15 cellular contexts compared by ENCODE assay signal in genomic region chr3:2770451-2770850, GRCh38.
DNase-seq lines count a peak whose midpoint lies in the region; ATAC-seq and TF ChIP-seq lines count a peak whose summit lies in the region.
"Had no signal": no experiment of that assay in that cellular context is flagged by ENCODE, and none has a peak within 500 bp of the region (broad histone marks: within the 10 kb centered on the region; RNA-seq: fewer than 3 reads in every experiment).

No MANE protein-coding gene starts in this region.

- 3 to 9% methylated on average over 2 of the region's 2 CpGs for WGBS in ectodermal cell, 2 experiments
- WGBS in esophagus squamous epithelium, 2 donors: 38 to 67% methylated on average over 1 to 2 of the region's 2 CpGs

- peaks cover 4% of the 10 kb centered on the region for H3K9me3 Mint-ChIP-seq in nephron progenitor cell
- peaks cover 4% of the 10 kb centered on the region for H3K9me3 Mint-ChIP-seq in natural killer cell treated with Interleukin-12 subunit alpha and Interleukin-12 subunit beta and Interleukin-15 and Interleukin-18, amount 100 ng/mL, for 72 hours
- H3K9me3 Mint-ChIP-seq: activated naive CD8-positive, alpha-beta T cell treated with anti-CD3 and anti-CD28 coated beads, Interleukin-2, amount 50 U/mL, for 24 hours had no signal

- ATAC-seq in HG03159 (IDR thresholded peaks at IDR 0.05; ENCODE audit: unreplicated experiment) (peak; percentile 17), GM21447 (IDR thresholded peaks at IDR 0.05; ENCODE audit: unreplicated experiment) (no peak)
- no peak for ATAC-seq in natural killer cell treated with Interleukin-12 subunit alpha and Interleukin-12 subunit beta and Interleukin-15 and Interleukin-18, amount 100 ng/mL, for 72 hours
- ATAC-seq: activated CD4-positive, alpha-beta T cell treated with anti-CD3 and anti-CD28 coated beads for 36 hours; activated naive CD8-positive, alpha-beta T cell treated with anti-CD3 and anti-CD28 coated beads, Interleukin-2, amount 50 U/mL, for 24 hours had no signal

- no peaks in the 10 kb centered on the region for H3K27me3 ChIP-seq in ectodermal cell (ENCODE audit: control insufficient read depth, insufficient read depth, low read length, poor library complexity, severe bottlenecking)
- no peaks in the 10 kb centered on the region for H3K27me3 ChIP-seq in esophagus squamous epithelium
- H3K27me3 ChIP-seq: SJCRH30, testis had no signal

- no peak for TF ChIP-seq CTCF in nephron progenitor cell (IDR thresholded peaks at IDR 0.05)
- TF ChIP-seq CTCF in esophagus squamous epithelium (IDR thresholded peaks at IDR 0.05): no peak

- H3K36me3 ChIP-seq in ectodermal cell (ENCODE audit: control insufficient read depth, insufficient read depth, low read length) (no peaks in the 10 kb centered on the region), esophagus squamous epithelium (no peaks in the 10 kb centered on the region)
- H3K36me3 ChIP-seq: SJCRH30 had no signal

- H3K27ac Mint-ChIP-seq in nephron progenitor cell: peak overlapping the region; percentile 88
- H3K27ac Mint-ChIP-seq in natural killer cell treated with Interleukin-12 subunit alpha and Interleukin-12 subunit beta and Interleukin-15 and Interleukin-18, amount 100 ng/mL, for 72 hours: no peak overlapping the region
- H3K27ac Mint-ChIP-seq: activated CD4-positive, alpha-beta T cell treated with anti-CD3 and anti-CD28 coated beads for 36 hours; activated naive CD8-positive, alpha-beta T cell treated with anti-CD3 and anti-CD28 coated beads, Interleukin-2, amount 50 U/mL, for 24 hours had no signal

- H3K4me1 ChIP-seq in ectodermal cell (ENCODE audit: control insufficient read depth, insufficient read depth, low read length) (peaks cover 4% of the 10 kb centered on the region), esophagus squamous epithelium (peaks cover 0 to 5% (median 0%) of the 10 kb centered on the region in 3 donors)
- H3K4me1 ChIP-seq: testis had no signal

- peaks cover 5% of the 10 kb centered on the region for H3K36me3 Mint-ChIP-seq in nephron progenitor cell (ENCODE audit: low read depth)
- no peaks in the 10 kb centered on the region for H3K36me3 Mint-ChIP-seq in natural killer cell treated with Interleukin-12 subunit alpha and Interleukin-12 subunit beta and Interleukin-15 and Interleukin-18, amount 100 ng/mL, for 72 hours

- peak overlapping the region; percentile 30 for H3K27ac ChIP-seq in ectodermal cell (ENCODE audit: insufficient read depth, low read depth, low read length, poor library complexity, severe bottlenecking)
- no peak overlapping the region for H3K27ac ChIP-seq in esophagus squamous epithelium
- H3K27ac ChIP-seq: SJCRH30, testis had no signal

- TF ChIP-seq POLR2A in esophagus squamous epithelium (IDR thresholded peaks at IDR 0.05): no peak

- H3K27me3 Mint-ChIP-seq in nephron progenitor cell (ENCODE audit: low read depth, poor library complexity): no peaks in the 10 kb centered on the region
- H3K27me3 Mint-ChIP-seq in natural killer cell treated with Interleukin-12 subunit alpha and Interleukin-12 subunit beta and Interleukin-15 and Interleukin-18, amount 100 ng/mL, for 72 hours: peaks cover 3 to 14% of the 10 kb centered on the region in 2 donors
- H3K27me3 Mint-ChIP-seq: activated naive CD8-positive, alpha-beta T cell treated with anti-CD3 and anti-CD28 coated beads, Interleukin-2, amount 50 U/mL, for 24 hours had no signal

- no peak overlapping the region for H3K4me3 ChIP-seq in ectodermal cell (ENCODE audit: insufficient read depth, low read depth, low read length)
- H3K4me3 ChIP-seq in esophagus squamous epithelium: no peak overlapping the region
- H3K4me3 ChIP-seq: SJCRH30, testis had no signal

- H3K9me3 ChIP-seq in ectodermal cell (ENCODE audit: control insufficient read depth, low read length) (no peaks in the 10 kb centered on the region), esophagus squamous epithelium (no peaks in the 10 kb centered on the region)
- H3K9me3 ChIP-seq: SJCRH30, testis had no signal

- intact Hi-C loops in esophagus squamous epithelium (cut with DNase I): no loop called here

- DNase-seq in Daoy (ENCODE audit: low read depth) (peak; percentile 12), nephron progenitor cell (peak; percentile 12), NOMO-1 (lab: John Stamatoyannopoulos, UW; ENCODE audit: unreplicated experiment in 2 of 2) (no peak), esophagus squamous epithelium (lab: John Stamatoyannopoulos, UW) (no peak)
- no peak for DNase-seq in natural killer cell treated with Interleukin-12 subunit alpha and Interleukin-12 subunit beta and Interleukin-15 and Interleukin-18, amount 100 ng/mL, for 72 hours (ENCODE audit: low spot score)
- DNase-seq: activated CD4-positive, alpha-beta T cell treated with anti-CD3 and anti-CD28 coated beads for 36 hours; activated naive CD8-positive, alpha-beta T cell treated with anti-CD3 and anti-CD28 coated beads, Interleukin-2, amount 50 U/mL, for 24 hours; activated T-cell treated with anti-CD3 and anti-CD28 coated beads for 4 hours; NCI-H1694; T-helper 9 cell; testis had no signal

- peak overlapping the region; percentile 52 for H3K4me3 Mint-ChIP-seq in nephron progenitor cell
- no peak overlapping the region for H3K4me3 Mint-ChIP-seq in natural killer cell treated with Interleukin-12 subunit alpha and Interleukin-12 subunit beta and Interleukin-15 and Interleukin-18, amount 100 ng/mL, for 72 hours
- H3K4me3 Mint-ChIP-seq: activated CD4-positive, alpha-beta T cell treated with anti-CD3 and anti-CD28 coated beads for 36 hours; activated naive CD8-positive, alpha-beta T cell treated with anti-CD3 and anti-CD28 coated beads, Interleukin-2, amount 50 U/mL, for 24 hours had no signal

- H3K4me1 Mint-ChIP-seq in nephron progenitor cell: peaks cover 65% of the 10 kb centered on the region
- no peaks in the 10 kb centered on the region for H3K4me1 Mint-ChIP-seq in natural killer cell treated with Interleukin-12 subunit alpha and Interleukin-12 subunit beta and Interleukin-15 and Interleukin-18, amount 100 ng/mL, for 72 hours (ENCODE audit: low read depth in 2 of 2)
- H3K4me1 Mint-ChIP-seq: activated CD4-positive, alpha-beta T cell treated with anti-CD3 and anti-CD28 coated beads for 36 hours; activated naive CD8-positive, alpha-beta T cell treated with anti-CD3 and anti-CD28 coated beads, Interleukin-2, amount 50 U/mL, for 24 hours had no signal

Comparison
In these comparisons a context has a peak if more than half of its experiments do, and no peak if none do; other contexts are left out.
1. DNase-seq: peak in Daoy (single experiment) and nephron progenitor cell (single experiment); none in NOMO-1 (0 of 2), esophagus squamous epithelium (single experiment) and natural killer cell treated with Interleukin-12 subunit alpha and Interleukin-12 subunit beta and Interleukin-15 and Interleukin-18, amount 100 ng/mL, for 72 hours (single experiment).